In genomic region chr10:27742195-27742925, GRCh38 we compare ENCODE assay signal across 8 cellular contexts. TPM values are rescaled to one million over a fixed set of nuclear protein-coding genes. Genes with fewer than 3 reads are reported as not detected.
A peak's percentile ranks its signal among the peaks of the same experiment; 100 is the strongest.
DNase-seq lines count a peak whose midpoint lies in the region; ATAC-seq, FAIRE-seq and TF ChIP-seq lines count a peak whose summit lies in the region.

No MANE protein-coding gene starts in this region.

- peak; percentile 93 for ATAC-seq in HG02571 (IDR thresholded peaks at IDR 0.05; ENCODE audit: unreplicated experiment)

- TF ChIP-seq CTCF in GM12873 (IDR thresholded peaks at IDR 0.05; ENCODE audit: insufficient read depth, low read depth, low read length, missing control alignments) (peak; percentile 67), kidney (IDR thresholded peaks at IDR 0.05; ENCODE audit: borderline replicate concordance, extremely low read depth, insufficient read depth) (peak; percentile 75)

- peaks cover 0 to 22% of the 10 kb centered on the region in 2 donors for H3K4me1 ChIP-seq in kidney (ENCODE audit: control insufficient read depth in 1 of 2, insufficient read depth in 1 of 2, low read depth in 1 of 2, low read length in 2 of 2)

- FAIRE-seq in kidney (lab: Jason Lieb, UNC) = no peak

- peak overlapping the region in 1 of 2 donors; percentile 7 for H3K9ac ChIP-seq in kidney (ENCODE audit: low read length in 2 of 2)

- H3K9me3 ChIP-seq in kidney (ENCODE audit: control insufficient read depth in 1 of 2, low read length in 2 of 2) = no peaks in the 10 kb centered on the region

- peak overlapping the region; percentile 37 to 64 for H3K4me3 ChIP-seq in kidney (ENCODE audit: low read length in 2 of 2)

- H3K36me3 ChIP-seq in kidney (ENCODE audit: control insufficient read depth in 1 of 2, insufficient read depth in 2 of 2, low read length in 2 of 2) = no peaks in the 10 kb centered on the region

- H3K27ac ChIP-seq in caudate nucleus (ENCODE audit: low read depth, low read length) = peak overlapping the region; percentile 11
- no peak overlapping the region for H3K27ac ChIP-seq in kidney (ENCODE audit: low read depth in 2 of 2, low read length in 2 of 2)

- intact Hi-C loops in kidney (cut with DNase I) = no loop called here

- peak; percentile 39 for DNase-seq in NCI-H1092 (lab: John Stamatoyannopoulos, UW)
- DNase-seq in activated CD4-positive, CD25-positive, alpha-beta regulatory T cell (lab: John Stamatoyannopoulos, UW) = peak; percentile 32 to 67 (median 56)
- peak in 45 of 61 donors; percentile 13 to 70 (median 42) for DNase-seq in caudate nucleus (lab: John Stamatoyannopoulos, UW)
- DNase-seq in kidney = peak; percentile 89
- DNase-seq in stimulated activated CD4-positive, alpha-beta T cell treated with anti-CD3 and anti-CD28 coated beads, Interleukin-12 subunit alpha, Interleukin-12 subunit beta, amount 100 ng/mL, for 24 hours (ENCODE audit: low read depth in 2 of 2) = peak; percentile 75 to 76
- no peak for DNase-seq in cortex of kidney (lab: John Stamatoyannopoulos, UW)

RNA-seq across cellular contexts. Expression of gene MKX, which starts 3.3 kb away (rescaled TPM):
- total RNA-seq in kidney = 1.3 TPM
- polyA plus RNA-seq in kidney (ENCODE audit: insufficient read depth, low read depth, low replicate concordance) = not detected
